In genomic region chr4:47210828-47211227, GRCh38 we compare ENCODE assay signal across 1 cellular context.
TF ChIP-seq lines count a peak whose summit lies in the region.

No MANE protein-coding gene starts in this region.

TF ChIP-seq in SK-N-SH treated with all-trans-retinoic acid at 6 μM for 48 hours, 23 proteins besides CTCF, POLR2A, EP300 and RAD21 (continued from another document):
- TF ChIP-seq, protein P1, sequence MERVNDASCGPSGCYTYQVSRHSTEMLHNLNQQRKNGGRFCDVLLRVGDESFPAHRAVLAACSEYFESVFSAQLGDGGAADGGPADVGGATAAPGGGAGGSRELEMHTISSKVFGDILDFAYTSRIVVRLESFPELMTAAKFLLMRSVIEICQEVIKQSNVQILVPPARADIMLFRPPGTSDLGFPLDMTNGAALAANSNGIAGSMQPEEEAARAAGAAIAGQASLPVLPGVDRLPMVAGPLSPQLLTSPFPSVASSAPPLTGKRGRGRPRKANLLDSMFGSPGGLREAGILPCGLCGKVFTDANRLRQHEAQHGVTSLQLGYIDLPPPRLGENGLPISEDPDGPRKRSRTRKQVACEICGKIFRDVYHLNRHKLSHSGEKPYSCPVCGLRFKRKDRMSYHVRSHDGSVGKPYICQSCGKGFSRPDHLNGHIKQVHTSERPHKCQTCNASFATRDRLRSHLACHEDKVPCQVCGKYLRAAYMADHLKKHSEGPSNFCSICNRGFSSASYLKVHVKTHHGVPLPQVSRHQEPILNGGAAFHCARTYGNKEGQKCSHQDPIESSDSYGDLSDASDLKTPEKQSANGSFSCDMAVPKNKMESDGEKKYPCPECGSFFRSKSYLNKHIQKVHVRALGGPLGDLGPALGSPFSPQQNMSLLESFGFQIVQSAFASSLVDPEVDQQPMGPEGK (CRISPR knock-in tag; IDR thresholded peaks at IDR 0.05; ENCODE audit: borderline replicate concordance) = no peak
- TF ChIP-seq, protein P2, sequence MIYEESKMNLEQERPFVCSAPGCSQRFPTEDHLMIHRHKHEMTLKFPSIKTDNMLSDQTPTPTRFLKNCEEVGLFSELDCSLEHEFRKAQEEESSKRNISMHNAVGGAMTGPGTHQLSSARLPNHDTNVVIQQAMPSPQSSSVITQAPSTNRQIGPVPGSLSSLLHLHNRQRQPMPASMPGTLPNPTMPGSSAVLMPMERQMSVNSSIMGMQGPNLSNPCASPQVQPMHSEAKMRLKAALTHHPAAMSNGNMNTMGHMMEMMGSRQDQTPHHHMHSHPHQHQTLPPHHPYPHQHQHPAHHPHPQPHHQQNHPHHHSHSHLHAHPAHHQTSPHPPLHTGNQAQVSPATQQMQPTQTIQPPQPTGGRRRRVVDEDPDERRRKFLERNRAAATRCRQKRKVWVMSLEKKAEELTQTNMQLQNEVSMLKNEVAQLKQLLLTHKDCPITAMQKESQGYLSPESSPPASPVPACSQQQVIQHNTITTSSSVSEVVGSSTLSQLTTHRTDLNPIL (CRISPR knock-in tag; IDR thresholded peaks at IDR 0.05; ENCODE audit: low read depth) = no peak
- TF ChIP-seq, protein P3, sequence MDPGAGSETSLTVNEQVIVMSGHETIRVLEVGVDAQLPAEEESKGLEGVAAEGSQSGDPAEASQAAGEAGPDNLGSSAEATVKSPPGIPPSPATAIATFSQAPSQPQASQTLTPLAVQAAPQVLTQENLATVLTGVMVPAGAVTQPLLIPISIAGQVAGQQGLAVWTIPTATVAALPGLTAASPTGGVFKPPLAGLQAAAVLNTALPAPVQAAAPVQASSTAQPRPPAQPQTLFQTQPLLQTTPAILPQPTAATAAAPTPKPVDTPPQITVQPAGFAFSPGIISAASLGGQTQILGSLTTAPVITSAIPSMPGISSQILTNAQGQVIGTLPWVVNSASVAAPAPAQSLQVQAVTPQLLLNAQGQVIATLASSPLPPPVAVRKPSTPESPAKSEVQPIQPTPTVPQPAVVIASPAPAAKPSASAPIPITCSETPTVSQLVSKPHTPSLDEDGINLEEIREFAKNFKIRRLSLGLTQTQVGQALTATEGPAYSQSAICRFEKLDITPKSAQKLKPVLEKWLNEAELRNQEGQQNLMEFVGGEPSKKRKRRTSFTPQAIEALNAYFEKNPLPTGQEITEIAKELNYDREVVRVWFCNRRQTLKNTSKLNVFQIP (CRISPR knock-in tag; IDR thresholded peaks at IDR 0.05; ENCODE audit: borderline replicate concordance, low read depth) = no peak
- no peak for TF ChIP-seq ESRRG (CRISPR knock-in tag; IDR thresholded peaks at IDR 0.05)
- no peak for TF ChIP-seq ZNF8 (CRISPR knock-in tag; IDR thresholded peaks at IDR 0.05)
- no peak for TF ChIP-seq ZNF565 (CRISPR knock-in tag; conservative IDR thresholded peaks at IDR 0.05; ENCODE audit: low read depth)
- TF ChIP-seq ARNTL (CRISPR knock-in tag; IDR thresholded peaks at IDR 0.05; ENCODE audit: borderline replicate concordance, low read depth) = no peak
- TF ChIP-seq RARB (CRISPR knock-in tag; IDR thresholded peaks at IDR 0.05) = no peak
- no peak for TF ChIP-seq CSRNP3 (CRISPR knock-in tag; IDR thresholded peaks at IDR 0.05)
- TF ChIP-seq TOX (CRISPR knock-in tag; IDR thresholded peaks at IDR 0.05; ENCODE audit: borderline replicate concordance) = no peak
- no peak for TF ChIP-seq GLIS3 (CRISPR knock-in tag; IDR thresholded peaks at IDR 0.05)
TF ChIP-seq in SK-N-SH treated with all-trans-retinoic acid at 6 μM for 48 hours: peak in this region for 0.
